ENCODE assay signal across 11 cellular contexts in the genomic region with DNA sequence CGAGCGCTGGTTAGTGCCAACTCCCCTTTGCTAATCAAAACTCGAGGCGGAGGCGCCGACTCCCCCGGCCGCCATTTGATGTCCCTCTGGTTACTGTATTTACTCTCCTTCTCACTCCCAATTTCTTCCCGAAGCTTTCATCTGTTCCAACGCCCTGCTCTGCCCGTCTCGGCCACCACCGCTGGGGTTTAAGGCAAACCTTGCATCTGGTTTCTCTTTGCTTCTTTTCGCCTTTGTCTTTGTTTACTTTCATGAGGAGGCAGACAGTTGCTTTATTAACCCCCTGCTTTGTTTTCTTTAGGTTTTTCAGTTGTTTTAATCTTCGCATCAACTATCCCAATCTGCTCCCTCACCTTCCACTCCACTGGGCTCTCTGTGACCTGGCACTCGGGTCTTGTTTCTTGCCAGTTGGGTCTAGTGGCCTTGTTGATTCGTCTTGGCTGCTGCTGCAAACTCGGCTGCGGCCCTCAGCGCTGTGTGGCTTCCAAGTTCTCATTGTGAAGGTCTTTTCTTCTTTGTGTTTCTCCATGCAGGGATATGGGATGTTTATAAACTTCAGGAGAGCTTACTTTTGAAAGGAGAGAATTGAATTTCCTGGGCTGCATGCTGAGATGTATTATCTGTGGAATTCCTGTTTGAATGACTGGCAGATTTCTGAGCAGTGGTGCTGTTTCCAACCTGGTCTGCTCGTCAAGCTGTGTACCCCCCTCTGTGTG.
DNase-seq lines count a peak whose midpoint lies in the region; ATAC-seq and TF ChIP-seq lines count a peak whose summit lies in the region.
"Had no signal": no experiment of that assay in that cellular context is flagged by ENCODE, and none has a peak within 500 bp of the region (broad histone marks: within the 10 kb centered on the region; RNA-seq: fewer than 3 reads in every experiment).

No MANE protein-coding gene starts in this region.

- H3K27ac ChIP-seq in SJCRH30 = peak overlapping the region; percentile 26
- H3K27ac ChIP-seq: parathyroid adenoma had no signal

- H3K4me3 ChIP-seq in SJCRH30 = peak overlapping the region; percentile 37
- H3K4me3 ChIP-seq in fibroblast of the aortic adventitia (ENCODE audit: low read depth, low read length) = no peak overlapping the region
- peak overlapping the region; percentile 22 for H3K4me3 ChIP-seq in neuron (ENCODE audit: low read length)

- H3K9me3 ChIP-seq in SJCRH30 (replicated peaks) (no peaks in the 10 kb centered on the region), neuron (ENCODE audit: low read length) (no peaks in the 10 kb centered on the region)

- no peaks in the 10 kb centered on the region for H3K36me3 Mint-ChIP-seq in glutamatergic neuron (ENCODE audit: unreplicated experiment)

- peak overlapping the region; percentile 79 for H2AFZ ChIP-seq in neuron (ENCODE audit: low read depth, low read length)
- H2AFZ ChIP-seq: parathyroid adenoma had no signal

- H3K4me1 ChIP-seq in SJCRH30 (peaks cover 3% of the 10 kb centered on the region; the same call in 1 of the 2 replicates), neuron (ENCODE audit: insufficient read depth, low read length) (peaks cover 16% of the 10 kb centered on the region)
- H3K4me1 ChIP-seq: parathyroid adenoma had no signal

- H3K27me3 Mint-ChIP-seq in glutamatergic neuron (ENCODE audit: unreplicated experiment) = peaks cover 7% of the 10 kb centered on the region
- H3K27me3 Mint-ChIP-seq: activated T-cell treated with anti-CD3 and anti-CD28 coated beads, Interleukin-2, amount 50 U/mL, for 24 hours had no signal

- peaks cover 2% of the 10 kb centered on the region for H3K9me3 Mint-ChIP-seq in glutamatergic neuron (ENCODE audit: unreplicated experiment)
- H3K9me3 Mint-ChIP-seq: activated T-cell treated with anti-CD3 and anti-CD28 coated beads, Interleukin-2, amount 50 U/mL, for 24 hours had no signal

- peak; percentile 73 for DNase-seq in ELF-1 (ENCODE audit: low read depth, low spot score)
- DNase-seq in SJCRH30 = peak in 1 of 2 experiments; percentile 36
- DNase-seq in fibroblast of the aortic adventitia (ENCODE audit: low read depth) = no peak
- DNase-seq in kidney tubule cell (ENCODE audit: low spot score) = no peak
- DNase-seq in NCI-H345 treated with DMSO at 0.1 percent for 48 hours (lab: John Stamatoyannopoulos, UW; ENCODE audit: unreplicated experiment) = no peak
- no peak for DNase-seq in glutamatergic neuron
- DNase-seq: activated T-cell treated with anti-CD3 and anti-CD28 coated beads, Interleukin-2, amount 50 U/mL, for 24 hours; NCI-H1048 had no signal

- TF ChIP-seq CTCF in fibroblast of the aortic adventitia (IDR thresholded peaks at IDR 0.05; ENCODE audit: insufficient read depth, low read length) (peak; percentile 4), glutamatergic neuron (IDR thresholded peaks at IDR 0.05; ENCODE audit: partially characterized antibody, unreplicated experiment) (no peak)

- no peak overlapping the region for H3K27ac Mint-ChIP-seq in glutamatergic neuron (ENCODE audit: unreplicated experiment)
- H3K27ac Mint-ChIP-seq: activated T-cell treated with anti-CD3 and anti-CD28 coated beads, Interleukin-2, amount 50 U/mL, for 24 hours had no signal

- H3K4me1 Mint-ChIP-seq in glutamatergic neuron (ENCODE audit: low read depth, unreplicated experiment) = no peaks in the 10 kb centered on the region

- ATAC-seq in GM18907 (IDR thresholded peaks at IDR 0.05; ENCODE audit: unreplicated experiment) = no peak

- no peaks in the 10 kb centered on the region for H3K36me3 ChIP-seq in SJCRH30
- no peaks in the 10 kb centered on the region for H3K36me3 ChIP-seq in neuron (ENCODE audit: insufficient read depth, low read length)

- H3K4me3 Mint-ChIP-seq in glutamatergic neuron (ENCODE audit: unreplicated experiment) = no peak overlapping the region
- H3K4me3 Mint-ChIP-seq: activated T-cell treated with anti-CD3 and anti-CD28 coated beads, Interleukin-2, amount 50 U/mL, for 24 hours had no signal

- H3K27me3 ChIP-seq in SJCRH30 = no peaks in the 10 kb centered on the region
- H3K27me3 ChIP-seq in neuron (ENCODE audit: insufficient read depth, low read length) = no peaks in the 10 kb centered on the region
